In genomic region chr6:38794682-38795081, GRCh38 we compare ENCODE assay signal across 16 cellular contexts.
A peak's percentile ranks its signal among the peaks of the same experiment; 100 is the strongest.
DNase-seq lines count a peak whose midpoint lies in the region; ATAC-seq and TF ChIP-seq lines count a peak whose summit lies in the region.
"Had no signal": no experiment of that assay in that cellular context is flagged by ENCODE, and none has a peak within 500 bp of the region (broad histone marks: within the 10 kb centered on the region; RNA-seq: fewer than 3 reads in every experiment).

No MANE protein-coding gene starts in this region.

- POLR2A ChIA-PET in PC-3 (lab: Charles Lee; ENCODE audit: unreplicated experiment) = interaction anchor here (0.7 kb wide), 1 partner anchor 19 kb away, joined by 5 read pairs; no protein-coding TSS in a partner anchor

- no peaks in the 10 kb centered on the region for H3K9me2 ChIP-seq in PC-3 (replicated peaks; ENCODE audit: low read length)

- H4K20me1 ChIP-seq in PC-3 (ENCODE audit: low read length) = no peaks in the 10 kb centered on the region
- H4K20me1 ChIP-seq: BLaER1 treated with 17β-estradiol and CSF1 and Interleukin-3, amounts not matched to agents 10 nM and 100 nM had no signal

- ATAC-seq in PC-3 (peak; percentile 38), Right ventricle myocardium inferior (no peak)
- ATAC-seq: A549; CD8-positive, alpha-beta T cell had no signal

- H3K36me3 Mint-ChIP-seq in nephron (ENCODE audit: low read depth) (no peaks in the 10 kb centered on the region), mesothelial cell of epicardium (no peaks in the 10 kb centered on the region)
- H3K36me3 Mint-ChIP-seq: CD8-positive, alpha-beta T cell had no signal

- no peaks in the 10 kb centered on the region for H3F3A ChIP-seq in PC-3 (ENCODE audit: low read length, unreplicated experiment)

- intact Hi-C loops in PC-3 (cut with micrococcal nuclease) (loop anchor here (1.0 to 5.0 kb wide), 2 partner anchors 42 to 91 kb away; partner anchors contain the start of gene GLO1), Right ventricle myocardium inferior (cut with DNase I) (no loop called here)

- no peaks in the 10 kb centered on the region for H3K9me3 Mint-ChIP-seq in nephron
- H3K9me3 Mint-ChIP-seq in mesothelial cell of epicardium = no peaks in the 10 kb centered on the region
- H3K9me3 Mint-ChIP-seq: CD4-positive, alpha-beta T cell; CD8-positive, alpha-beta T cell had no signal

- H3K27me3 Mint-ChIP-seq in nephron (ENCODE audit: low read depth) (peaks cover 3% of the 10 kb centered on the region), mesothelial cell of epicardium (ENCODE audit: low read depth) (no peaks in the 10 kb centered on the region)

- no peak overlapping the region for H2AFZ ChIP-seq in PC-3 (ENCODE audit: low read length)

- H3K27ac Mint-ChIP-seq in nephron (peak overlapping the region in 2 of 3 experiments; percentile 7 to 49), mesothelial cell of epicardium (no peak overlapping the region)
- H3K27ac Mint-ChIP-seq: B cell; CD4-positive, alpha-beta T cell; CD8-positive, alpha-beta T cell had no signal

- CTCF ChIA-PET in PC-3 (lab: Charles Lee) = interaction anchor here (0.6 kb wide), 1 partner anchor 52 kb away, joined by 4 read pairs; no protein-coding TSS in a partner anchor

- BruUV-seq in PC-3 (replicated peaks; lab: Mats Ljungman, UMichigan) = no TSS peak

- no peak overlapping the region for H3K4me3 Mint-ChIP-seq in nephron
- H3K4me3 Mint-ChIP-seq in mesothelial cell of epicardium = no peak overlapping the region
- H3K4me3 Mint-ChIP-seq: B cell; CD4-positive, alpha-beta T cell; CD8-positive, alpha-beta T cell had no signal

- H3K4me1 Mint-ChIP-seq in nephron (peaks cover 48% of the 10 kb centered on the region), mesothelial cell of epicardium (peaks cover 30% of the 10 kb centered on the region)
- H3K4me1 Mint-ChIP-seq: B cell had no signal

- peak overlapping the region; percentile 4; the same call in 1 of the 2 replicates for H3K4me3 ChIP-seq in PC-3 (ENCODE audit: low read length)
- H3K4me3 ChIP-seq: A549; BLaER1 treated with 17β-estradiol and CSF1 and Interleukin-3, amounts not matched to agents 10 nM and 100 nM had no signal

- no peaks in the 10 kb centered on the region for H3K79me2 ChIP-seq in PC-3 (ENCODE audit: low read length)

- DNase-seq in PC-3 (peak; percentile 66), Right ventricle myocardium inferior (ENCODE audit: missing footprints) (no peak), NCI-H2227 treated with DMSO at 0.1 percent for 48 hours (lab: John Stamatoyannopoulos, UW) (no peak), mesothelial cell of epicardium (ENCODE audit: low spot score in 2 of 2, unreplicated experiment in 2 of 2) (no peak)
- DNase-seq: AML-193; Caco-2; Calu3; CD4-positive, alpha-beta T cell; CD8-positive, alpha-beta T cell; DMS79 treated with DMSO at 0.1 percent for 48 hours; GF-D8 had no signal

- TF ChIP-seq CTCF in PC-3 (conservative IDR thresholded peaks at IDR 0.05; ENCODE audit: low read depth, low read length) (no peak), VCaP (conservative IDR thresholded peaks at IDR 0.05) (no peak), nephron (IDR thresholded peaks at IDR 0.05; ENCODE audit: unreplicated experiment in 3 of 3) (no peak), mesothelial cell of epicardium (IDR thresholded peaks at IDR 0.05; ENCODE audit: unreplicated experiment) (no peak)

- H3K27me3 ChIP-seq in PC-3 (ENCODE audit: low read length) = no peaks in the 10 kb centered on the region
- H3K27me3 ChIP-seq: BLaER1 treated with 17β-estradiol and CSF1 and Interleukin-3, amounts not matched to agents 10 nM and 100 nM had no signal

- no peak overlapping the region for H3K9ac ChIP-seq in PC-3 (ENCODE audit: low read length)
- H3K9ac ChIP-seq: BLaER1 treated with 17β-estradiol and CSF1 and Interleukin-3, amounts not matched to agents 10 nM and 100 nM had no signal

- H3K4me2 ChIP-seq in PC-3 (ENCODE audit: low read length) = peak overlapping the region; percentile 64
- H3K4me2 ChIP-seq: A549; BLaER1 treated with 17β-estradiol and CSF1 and Interleukin-3, amounts not matched to agents 10 nM and 100 nM had no signal

- no peaks in the 10 kb centered on the region for H3K9me3 ChIP-seq in PC-3 (ENCODE audit: low read length)
- H3K9me3 ChIP-seq: A549; BLaER1 treated with 17β-estradiol and CSF1 and Interleukin-3, amounts not matched to agents 10 nM and 100 nM; Caco-2 had no signal

- H3K27ac ChIP-seq in PC-3 (ENCODE audit: low read length) (peak overlapping the region; percentile 89), VCaP (peak overlapping the region; percentile 100)
- H3K27ac ChIP-seq: A549; BLaER1 treated with 17β-estradiol and CSF1 and Interleukin-3, amounts not matched to agents 10 nM and 100 nM had no signal

- no peaks in the 10 kb centered on the region for H3K36me3 ChIP-seq in PC-3 (ENCODE audit: low read depth, low read length)
- H3K36me3 ChIP-seq: BLaER1 treated with 17β-estradiol and CSF1 and Interleukin-3, amounts not matched to agents 10 nM and 100 nM had no signal

- peaks cover 68% of the 10 kb centered on the region for H3K4me1 ChIP-seq in PC-3 (ENCODE audit: insufficient read depth, low read length)
- H3K4me1 ChIP-seq: A549 had no signal
